Comparison of ENCODE assay signal across 1 cellular context in genomic region chr3:114290911-114291901, GRCh38.
TF ChIP-seq lines count a peak whose summit lies in the region.

No MANE protein-coding gene starts in this region.

TF ChIP-seq in GM12878, 131 proteins besides CTCF, POLR2A, EP300 and RAD21 (continued from another document and continues in another):
- TF ChIP-seq REST (IDR thresholded peaks at IDR 0.05; ENCODE audit: low read depth, low read length) (no peak), DPF2 (IDR thresholded peaks at IDR 0.05) (peak; percentile 95), ZNF217 (IDR thresholded peaks at IDR 0.05) (0 out of 2 replicates have a peak, but pooled peaks have one; percentile 33), TARDBP (IDR thresholded peaks at IDR 0.05; ENCODE audit: borderline replicate concordance) (peak; percentile 24; the same call in 1 of the 2 replicates), IKZF2 (IDR thresholded peaks at IDR 0.05) (peak; percentile 97), SIN3A (IDR thresholded peaks at IDR 0.05; ENCODE audit: low read depth, low read length) (no peak), TBL1XR1 (IDR thresholded peaks at IDR 0.05; ENCODE audit: low read depth, low read length) (no peak; the same call in 1 of the 2 replicates), CBFB (IDR thresholded peaks at IDR 0.05; ENCODE audit: low read depth) (peak; percentile 90), NRF1 (conservative IDR thresholded peaks at IDR 0.05; ENCODE audit: low read depth, low read length) (no peak), CBX3 (IDR thresholded peaks at IDR 0.05; ENCODE audit: borderline replicate concordance, low read depth) (no peak), CHD4 (IDR thresholded peaks at IDR 0.05) (no peak), NFYA (IDR thresholded peaks at IDR 0.05; ENCODE audit: borderline replicate concordance, low read depth, low read length) (no peak), NR2F1 (conservative IDR thresholded peaks at IDR 0.05) (peak; percentile 87), CHD1 (IDR thresholded peaks at IDR 0.05; ENCODE audit: low read depth, low read length) (no peak), USF1 (IDR thresholded peaks at IDR 0.05; ENCODE audit: borderline replicate concordance, extremely low read length, insufficient read depth, low read depth, low read length) (no peak), ZZZ3 (IDR thresholded peaks at IDR 0.05; ENCODE audit: control insufficient read depth, insufficient read length, low read depth) (no peak), NFIC (IDR thresholded peaks at IDR 0.05; ENCODE audit: low read depth, low read length) (peak; percentile 86), KLF5 (IDR thresholded peaks at IDR 0.05; ENCODE audit: partially characterized antibody) (no peak), SMC3 (IDR thresholded peaks at IDR 0.05; ENCODE audit: borderline replicate concordance, low read length) (peak; percentile 82), EED (IDR thresholded peaks at IDR 0.05; ENCODE audit: low read depth) (peak; percentile 97), ATF2 (IDR thresholded peaks at IDR 0.05; ENCODE audit: low read length) (peak; percentile 84), CHD2 (IDR thresholded peaks at IDR 0.05; ENCODE audit: borderline replicate concordance, low read depth, low read length) (peak; percentile 42; the same call in 1 of the 2 replicates), ZSCAN29 (IDR thresholded peaks at IDR 0.05) (no peak), BMI1 (IDR thresholded peaks at IDR 0.05; ENCODE audit: borderline replicate concordance) (peak; percentile 57; the same call in 1 of the 2 replicates), MYB (IDR thresholded peaks at IDR 0.05; ENCODE audit: borderline replicate concordance, low read depth, low read length) (no peak), RCOR1 (conservative IDR thresholded peaks at IDR 0.05; ENCODE audit: low read depth, low read length) (no peak), ELK1 (IDR thresholded peaks at IDR 0.05; ENCODE audit: low read depth, low read length) (no peak), RELA (IDR thresholded peaks at IDR 0.05; ENCODE audit: borderline replicate concordance, partially characterized antibody) (peak; percentile 86), NR2C2 (IDR thresholded peaks at IDR 0.05; ENCODE audit: borderline replicate concordance, control insufficient read depth, insufficient read length, low read depth) (no peak), E2F4 (IDR thresholded peaks at IDR 0.05; ENCODE audit: low read depth, low read length) (no peak), CBX5 (IDR thresholded peaks at IDR 0.05; ENCODE audit: low read depth) (peak; percentile 85; the same call in 1 of the 2 replicates), ETV6 (conservative IDR thresholded peaks at IDR 0.05 in 1 of 2, IDR thresholded peaks at IDR 0.05 in 1 of 2; ENCODE audit: borderline replicate concordance in 1 of 2, low read depth in 1 of 2) (peak in 1 of 2 experiments; percentile 67; a peak in 2 of 4 replicates), SUZ12 (IDR thresholded peaks at IDR 0.05; ENCODE audit: unreplicated experiment) (no peak), HDAC6 (IDR thresholded peaks at IDR 0.05; ENCODE audit: unreplicated experiment) (no peak), NBN (IDR thresholded peaks at IDR 0.05) (peak; percentile 94), SUPT20H (IDR thresholded peaks at IDR 0.05; ENCODE audit: borderline replicate concordance, control insufficient read depth, low read depth, low read length) (no peak), TAF1 (IDR thresholded peaks at IDR 0.05; ENCODE audit: borderline replicate concordance, low read depth, low read length) (0 out of 2 replicates have a peak, but pooled peaks have one; percentile 7), KDM1A (IDR thresholded peaks at IDR 0.05; ENCODE audit: borderline replicate concordance) (no peak), SMAD1 (IDR thresholded peaks at IDR 0.05; ENCODE audit: low read depth, partially characterized antibody) (no peak), MEF2B (IDR thresholded peaks at IDR 0.05; ENCODE audit: partially characterized antibody, poor library complexity, severe bottlenecking) (peak; percentile 69), SIX5 (IDR thresholded peaks at IDR 0.05; ENCODE audit: low read depth, low read length, severe bottlenecking) (no peak), EGR1 (IDR thresholded peaks at IDR 0.05; ENCODE audit: borderline replicate concordance in 1 of 2, low read depth in 2 of 2, low read length in 2 of 2) (0 out of 3 replicates have a peak, but pooled peaks of 1 of the 2 experiments have one; percentile 15), E2F8 (IDR thresholded peaks at IDR 0.05; ENCODE audit: low read depth, partially characterized antibody) (peak; percentile 38), TCF3 (IDR thresholded peaks at IDR 0.05; ENCODE audit: borderline replicate concordance, insufficient read depth, low read depth, low read length) (peak; percentile 82)
- TF ChIP-seq, protein P1, sequence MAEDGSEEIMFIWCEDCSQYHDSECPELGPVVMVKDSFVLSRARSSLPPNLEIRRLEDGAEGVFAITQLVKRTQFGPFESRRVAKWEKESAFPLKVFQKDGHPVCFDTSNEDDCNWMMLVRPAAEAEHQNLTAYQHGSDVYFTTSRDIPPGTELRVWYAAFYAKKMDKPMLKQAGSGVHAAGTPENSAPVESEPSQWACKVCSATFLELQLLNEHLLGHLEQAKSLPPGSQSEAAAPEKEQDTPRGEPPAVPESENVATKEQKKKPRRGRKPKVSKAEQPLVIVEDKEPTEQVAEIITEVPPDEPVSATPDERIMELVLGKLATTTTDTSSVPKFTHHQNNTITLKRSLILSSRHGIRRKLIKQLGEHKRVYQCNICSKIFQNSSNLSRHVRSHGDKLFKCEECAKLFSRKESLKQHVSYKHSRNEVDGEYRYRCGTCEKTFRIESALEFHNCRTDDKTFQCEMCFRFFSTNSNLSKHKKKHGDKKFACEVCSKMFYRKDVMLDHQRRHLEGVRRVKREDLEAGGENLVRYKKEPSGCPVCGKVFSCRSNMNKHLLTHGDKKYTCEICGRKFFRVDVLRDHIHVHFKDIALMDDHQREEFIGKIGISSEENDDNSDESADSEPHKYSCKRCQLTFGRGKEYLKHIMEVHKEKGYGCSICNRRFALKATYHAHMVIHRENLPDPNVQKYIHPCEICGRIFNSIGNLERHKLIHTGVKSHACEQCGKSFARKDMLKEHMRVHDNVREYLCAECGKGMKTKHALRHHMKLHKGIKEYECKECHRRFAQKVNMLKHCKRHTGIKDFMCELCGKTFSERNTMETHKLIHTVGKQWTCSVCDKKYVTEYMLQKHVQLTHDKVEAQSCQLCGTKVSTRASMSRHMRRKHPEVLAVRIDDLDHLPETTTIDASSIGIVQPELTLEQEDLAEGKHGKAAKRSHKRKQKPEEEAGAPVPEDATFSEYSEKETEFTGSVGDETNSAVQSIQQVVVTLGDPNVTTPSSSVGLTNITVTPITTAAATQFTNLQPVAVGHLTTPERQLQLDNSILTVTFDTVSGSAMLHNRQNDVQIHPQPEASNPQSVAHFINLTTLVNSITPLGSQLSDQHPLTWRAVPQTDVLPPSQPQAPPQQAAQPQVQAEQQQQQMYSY (CRISPR knock-in tag; IDR thresholded peaks at IDR 0.05), result no peak
- TF ChIP-seq, protein P2, sequence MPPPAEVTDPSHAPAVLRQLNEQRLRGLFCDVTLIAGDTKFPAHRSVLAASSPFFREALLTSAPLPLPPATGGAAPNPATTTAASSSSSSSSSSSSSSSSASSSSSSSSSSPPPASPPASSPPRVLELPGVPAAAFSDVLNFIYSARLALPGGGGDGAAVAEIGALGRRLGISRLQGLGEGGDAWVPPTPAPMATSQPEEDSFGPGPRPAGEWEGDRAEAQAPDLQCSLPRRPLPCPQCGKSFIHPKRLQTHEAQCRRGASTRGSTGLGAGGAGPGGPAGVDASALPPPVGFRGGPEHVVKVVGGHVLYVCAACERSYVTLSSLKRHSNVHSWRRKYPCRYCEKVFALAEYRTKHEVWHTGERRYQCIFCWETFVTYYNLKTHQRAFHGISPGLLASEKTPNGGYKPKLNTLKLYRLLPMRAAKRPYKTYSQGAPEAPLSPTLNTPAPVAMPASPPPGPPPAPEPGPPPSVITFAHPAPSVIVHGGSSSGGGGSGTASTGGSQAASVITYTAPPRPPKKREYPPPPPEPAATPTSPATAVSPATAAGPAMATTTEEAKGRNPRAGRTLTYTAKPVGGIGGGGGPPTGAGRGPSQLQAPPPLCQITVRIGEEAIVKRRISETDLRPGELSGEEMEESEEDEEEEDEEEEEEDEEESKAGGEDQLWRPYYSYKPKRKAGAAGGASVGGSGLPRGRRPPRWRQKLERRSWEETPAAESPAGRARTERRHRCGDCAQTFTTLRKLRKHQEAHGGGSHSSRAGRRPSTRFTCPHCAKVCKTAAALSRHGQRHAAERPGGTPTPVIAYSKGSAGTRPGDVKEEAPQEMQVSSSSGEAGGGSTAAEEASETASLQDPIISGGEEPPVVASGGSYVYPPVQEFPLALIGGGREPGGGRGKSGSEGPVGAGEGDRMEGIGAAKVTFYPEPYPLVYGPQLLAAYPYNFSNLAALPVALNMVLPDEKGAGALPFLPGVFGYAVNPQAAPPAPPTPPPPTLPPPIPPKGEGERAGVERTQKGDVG (CRISPR knock-in tag; IDR thresholded peaks at IDR 0.05), result no peak
- TF ChIP-seq, protein P3, sequence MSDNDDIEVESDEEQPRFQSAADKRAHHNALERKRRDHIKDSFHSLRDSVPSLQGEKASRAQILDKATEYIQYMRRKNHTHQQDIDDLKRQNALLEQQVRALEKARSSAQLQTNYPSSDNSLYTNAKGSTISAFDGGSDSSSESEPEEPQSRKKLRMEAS (IDR thresholded peaks at IDR 0.05; ENCODE audit: low read depth, low read length), result no peak
